In genomic region chr7:107078517-107078966, GRCh38 we compare ENCODE assay signal across 10 cellular contexts. TPM values are rescaled to one million over a fixed set of nuclear protein-coding genes. Genes with fewer than 3 reads are reported as not detected.
A peak's percentile ranks its signal among the peaks of the same experiment; 100 is the strongest.
DNase-seq lines count a peak whose midpoint lies in the region; TF ChIP-seq lines count a peak whose summit lies in the region.
"Had no signal": no experiment of that assay in that cellular context is flagged by ENCODE, and none has a peak within 500 bp of the region (broad histone marks: within the 10 kb centered on the region; RNA-seq: fewer than 3 reads in every experiment).

No MANE protein-coding gene starts in this region.

- no peaks in the 10 kb centered on the region for H3K9me3 Mint-ChIP-seq in endodermal cell
- no peaks in the 10 kb centered on the region for H3K9me3 Mint-ChIP-seq in T-helper 2 cell treated with Interferon-gamma antibody and Interleukin-4, amounts not matched to agents 5 μg/mL and 100 μg/mL, for 36 hours
- H3K9me3 Mint-ChIP-seq: T-cell had no signal

- no peak overlapping the region for H3K4me3 ChIP-seq in endodermal cell (ENCODE audit: low read length)

- no peaks in the 10 kb centered on the region for H3K36me3 ChIP-seq in endodermal cell (ENCODE audit: control insufficient read depth, insufficient read depth, low read length)

- no peak for TF ChIP-seq CTCF in endodermal cell (conservative IDR thresholded peaks at IDR 0.05)

- peaks cover 16% of the 10 kb centered on the region for H3K4me1 Mint-ChIP-seq in endodermal cell
- H3K4me1 Mint-ChIP-seq in T-helper 2 cell treated with Interferon-gamma antibody and Interleukin-4, amounts not matched to agents 5 μg/mL and 100 μg/mL, for 36 hours (ENCODE audit: low read depth) = no peaks in the 10 kb centered on the region
- H3K4me1 Mint-ChIP-seq: T-cell had no signal

- H3K36me3 Mint-ChIP-seq in endodermal cell (ENCODE audit: low read depth) = no peaks in the 10 kb centered on the region
- no peaks in the 10 kb centered on the region for H3K36me3 Mint-ChIP-seq in T-helper 2 cell treated with Interferon-gamma antibody and Interleukin-4, amounts not matched to agents 5 μg/mL and 100 μg/mL, for 36 hours (ENCODE audit: low read depth)
- H3K36me3 Mint-ChIP-seq: T-cell had no signal

- H3K4me1 ChIP-seq in endodermal cell (ENCODE audit: control insufficient read depth, insufficient read depth, low read length) = no peaks in the 10 kb centered on the region

- DNase-seq in DMS53 (lab: John Stamatoyannopoulos, UW) (peak; percentile 48), DMS53 treated with DMSO at 0.1 percent for 48 hours (lab: John Stamatoyannopoulos, UW; ENCODE audit: unreplicated experiment) (no peak), NCI-H226 (peak; percentile 71), endodermal cell (peak; percentile 60), pulmonary artery endothelial cell (ENCODE audit: low read depth, low spot score) (peak; percentile 93), retina (no peak)
- DNase-seq in T-helper 2 cell treated with Interferon-gamma antibody and Interleukin-4, amounts not matched to agents 5 μg/mL and 100 μg/mL, for 36 hours (ENCODE audit: low spot score) = no peak
- no peak for DNase-seq in activated CD4-positive, CD25-positive, alpha-beta regulatory T cell treated with anti-CD3 and anti-CD28 coated beads, Interleukin-2, amount 50 U/mL, for 72 hours
- DNase-seq: activated T-cell treated with anti-CD3 and anti-CD28 coated beads for 4 hours, T-cell had no signal

- H3K27me3 ChIP-seq in endodermal cell (ENCODE audit: control insufficient read depth, insufficient read depth, low read length, poor library complexity, severe bottlenecking) = no peaks in the 10 kb centered on the region

- H3K27ac Mint-ChIP-seq in endodermal cell = peak overlapping the region; percentile 93
- H3K27ac Mint-ChIP-seq in T-helper 2 cell treated with Interferon-gamma antibody and Interleukin-4, amounts not matched to agents 5 μg/mL and 100 μg/mL, for 36 hours = no peak overlapping the region
- H3K27ac Mint-ChIP-seq: T-cell had no signal

- H3K9ac ChIP-seq in endodermal cell (ENCODE audit: extremely low read depth, low read length, poor library complexity, severe bottlenecking) = no peak overlapping the region

- peak overlapping the region; percentile 24 for H3K27ac ChIP-seq in endodermal cell (ENCODE audit: low read depth, low read length)

- peak overlapping the region; percentile 11 for H3K4me3 Mint-ChIP-seq in endodermal cell
- H3K4me3 Mint-ChIP-seq in T-helper 2 cell treated with Interferon-gamma antibody and Interleukin-4, amounts not matched to agents 5 μg/mL and 100 μg/mL, for 36 hours = no peak overlapping the region
- H3K4me3 Mint-ChIP-seq: T-cell had no signal

- WGBS in endodermal cell (ENCODE audit: insufficient coverage in 1 of 2, insufficient read length in 1 of 2), 2 experiments = 76 to 100% methylated on average over 1 to 2 of the region's 2 CpGs

- H3K27me3 Mint-ChIP-seq in endodermal cell (ENCODE audit: insufficient read depth) = no peaks in the 10 kb centered on the region
- H3K27me3 Mint-ChIP-seq in T-helper 2 cell treated with Interferon-gamma antibody and Interleukin-4, amounts not matched to agents 5 μg/mL and 100 μg/mL, for 36 hours (ENCODE audit: low read depth) = peaks cover 3% of the 10 kb centered on the region
- H3K27me3 Mint-ChIP-seq: T-cell had no signal

- no peaks in the 10 kb centered on the region for H3K9me3 ChIP-seq in endodermal cell (ENCODE audit: control insufficient read depth, low read length)

RNA-seq across cellular contexts. Expression of gene PRKAR2B, which starts 34.0 kb away (rescaled TPM):
- total RNA-seq in endodermal cell (10 to 100 TPM in 1 of 2 donors, 1 to 10 TPM in 1; 7.3 to 10.2 TPM), pulmonary artery endothelial cell (75.2 and 84.7 TPM in 2 replicates)
- polyA plus RNA-seq in endodermal cell (2013, experiment 1 of 2) = 15.0 TPM
- 14.4 TPM for polyA plus RNA-seq in endodermal cell (2013, experiment 2 of 2)

Comparison
In these comparisons a context has a peak if more than half of its experiments do, and no peak if none do; other contexts are left out.
1. DNase-seq: peak in DMS53 (single experiment), NCI-H226 (single experiment), endodermal cell (single experiment) and pulmonary artery endothelial cell (single experiment); none in DMS53 treated with DMSO at 0.1 percent for 48 hours (single experiment), T-helper 2 cell treated with Interferon-gamma antibody and Interleukin-4, amounts not matched to agents 5 μg/mL and 100 μg/mL, for 36 hours (single experiment), retina (single experiment) and activated CD4-positive, CD25-positive, alpha-beta regulatory T cell treated with anti-CD3 and anti-CD28 coated beads, Interleukin-2, amount 50 U/mL, for 72 hours (single experiment).